ENCODE assay signal across 28 cellular contexts in genomic region chr20:40637176-40637575, GRCh38. TPM values are rescaled to one million over a fixed set of nuclear protein-coding genes. Genes with fewer than 3 reads are reported as not detected.
"Had no signal": no experiment of that assay in that cellular context is flagged by ENCODE, and none has a peak within 500 bp of the region (broad histone marks: within the 10 kb centered on the region; RNA-seq: fewer than 3 reads in every experiment).

No MANE protein-coding gene starts in this region.

- H3K9me3 ChIP-seq: ascending aorta, MG63 had no signal

- H3K27ac ChIP-seq: ascending aorta, cardiac muscle cell, VCaP had no signal

- H3K4me3 ChIP-seq: ascending aorta, cardiac muscle cell, MG63 had no signal

- H3K27me3 ChIP-seq: ascending aorta, cardiac muscle cell, MG63 had no signal

- DNase-seq: activated B cell treated with CpG ODN at 0.5 μM for 24 hours; activated CD4-positive, alpha-beta memory T cell treated with anti-CD3 and anti-CD28 coated beads for 36 hours; activated CD4-positive, alpha-beta T cell treated with anti-CD3 and anti-CD28 coated beads for 4 hours; activated CD4-positive, alpha-beta T cell treated with anti-CD3 and anti-CD28 coated beads, Interleukin-2, amount 50 U/mL, for 1 hour; activated CD4-positive, CD25-positive, alpha-beta regulatory T cell treated with anti-CD3 and anti-CD28 coated beads, Interleukin-2, amount 50 U/mL, for 72 hours; activated effector memory CD4-positive, alpha-beta T cell treated with Interleukin-2 at 50 U/mL for 16 hours; activated naive CD4-positive, alpha-beta T cell treated with anti-CD3 and anti-CD28 coated beads, Interleukin-2, amount 50 U/mL, for 16 hours; activated naive CD8-positive, alpha-beta T cell treated with anti-CD3 and anti-CD28 coated beads for 36 hours; activated T-cell treated with anti-CD3 and anti-CD28 coated beads for 4 hours; activated T-cell treated with anti-CD3 and anti-CD28 coated beads, Interleukin-2, amount 50 U/mL, for 4 hours; amygdala; Kasumi-1; KG1; MG63; NCI-H1048; NCI-H1105 treated with DMSO at 0.1 percent for 48 hours; NCI-H1436 treated with DMSO at 0.1 percent for 48 hours; NCI-H1694 treated with DMSO at 0.1 percent for 48 hours; NCI-H2029; NCI-H345; NCI-H524 treated with DMSO at 0.1 percent for 48 hours; SIG-M5; T-cell; T-helper 17 cell had no signal

- H3K36me3 ChIP-seq: ascending aorta, cardiac muscle cell, MG63 had no signal

RNA-seq across cellular contexts. Expression of gene MAFB, which starts 51.9 kb away (rescaled TPM):
- total RNA-seq: activated CD4-positive, alpha-beta memory T cell treated with anti-CD3 and anti-CD28 coated beads for 36 hours; activated naive CD8-positive, alpha-beta T cell treated with anti-CD3 and anti-CD28 coated beads for 36 hours; NCI-H460 had no signal
